Comparison of ENCODE assay signal across 15 cellular contexts in genomic region chr15:29676961-29677402, GRCh38.
DNase-seq lines count a peak whose midpoint lies in the region; ATAC-seq, FAIRE-seq and TF ChIP-seq lines count a peak whose summit lies in the region.
"Had no signal": no experiment of that assay in that cellular context is flagged by ENCODE, and none has a peak within 500 bp of the region (broad histone marks: within the 10 kb centered on the region; RNA-seq: fewer than 3 reads in every experiment).

No MANE protein-coding gene starts in this region.

- H3K4me2 ChIP-seq in mammary epithelial cell (ENCODE audit: insufficient read depth, low read depth, low read length) = no peak overlapping the region
- H3K4me2 ChIP-seq in astrocyte (ENCODE audit: low read length) = peak overlapping the region; percentile 71

- intact Hi-C loops in mammary epithelial cell (cut with micrococcal nuclease) (no loop called here), MCF 10A (cut with micrococcal nuclease) (no loop called here), left lung (cut with DNase I) (no loop called here)

- CTCF ChIA-PET in mammary epithelial cell (lab: Charles Lee; ENCODE audit: low non-redundant PET) (no interaction called here), MCF 10A (lab: Yijun Ruan, JAX) (interaction anchor here (0.6 to 1.2 kb wide), 2 partner anchors 8 to 100 kb away, joined by 4 to 7 read pairs; no protein-coding TSS in a partner anchor)

- H3K9ac ChIP-seq in mammary epithelial cell (ENCODE audit: insufficient read depth, low read length) (no peak overlapping the region), astrocyte (ENCODE audit: low read length) (peak overlapping the region; percentile 33)

- peak; percentile 17 for FAIRE-seq in astrocyte (lab: Jason Lieb, UNC)
- FAIRE-seq: keratinocyte had no signal

- WGBS in mammary epithelial cell (ENCODE audit: low coverage, missing lambda C conversion rate) = 48% methylated on average over 8 of the region's 8 CpGs

- no peaks in the 10 kb centered on the region for H4K20me1 ChIP-seq in mammary epithelial cell (ENCODE audit: insufficient read depth, low read length)
- H4K20me1 ChIP-seq in astrocyte (ENCODE audit: insufficient read depth, low read length) = no peaks in the 10 kb centered on the region

- H3K9me3 ChIP-seq in mammary epithelial cell (replicated peaks; ENCODE audit: insufficient read depth, low read length) (no peaks in the 10 kb centered on the region), astrocyte (ENCODE audit: insufficient read depth, low read depth, low read length) (no peaks in the 10 kb centered on the region), left lung (no peaks in the 10 kb centered on the region)

- no peaks in the 10 kb centered on the region for H3K36me3 ChIP-seq in mammary epithelial cell (ENCODE audit: insufficient read depth, low read length)
- no peaks in the 10 kb centered on the region for H3K36me3 ChIP-seq in astrocyte (ENCODE audit: insufficient read depth, low read length)
- H3K36me3 ChIP-seq in left lung = no peaks in the 10 kb centered on the region

- H3K9me3 Mint-ChIP-seq in MCF 10A (ENCODE audit: unreplicated experiment) (no peaks in the 10 kb centered on the region), astrocyte (ENCODE audit: unreplicated experiment) (peaks cover 3% of the 10 kb centered on the region)
- no peaks in the 10 kb centered on the region for H3K9me3 Mint-ChIP-seq in activated naive CD4-positive, alpha-beta T cell treated with anti-CD3 and anti-CD28 coated beads, Interleukin-2, amount 50 U/mL, for 72 hours

- DNase-seq in mammary epithelial cell (peak; percentile 34), MCF 10A (ENCODE audit: unreplicated experiment) (no peak), astrocyte (ENCODE audit: low read depth) (peak; percentile 71), iris pigment epithelial cell (ENCODE audit: low read depth) (peak; percentile 59), left lung (no peak), NCI-H82 treated with DMSO at 0.1 percent for 48 hours (lab: John Stamatoyannopoulos, UW; ENCODE audit: unreplicated experiment) (no peak), DMS153 treated with DMSO at 0.1 percent for 48 hours (lab: John Stamatoyannopoulos, UW; ENCODE audit: unreplicated experiment) (no peak)
- DNase-seq in activated naive CD4-positive, alpha-beta T cell treated with anti-CD3 and anti-CD28 coated beads, Interleukin-2, amount 50 U/mL, for 72 hours (ENCODE audit: low spot score in 2 of 2) = no peak
- DNase-seq: activated CD4-positive, alpha-beta T cell treated with anti-CD3 and anti-CD28 coated beads for 4 hours; cerebellar nuclear complex; NCI-H1048; NCI-H748 treated with DMSO at 0.1 percent for 48 hours; stimulated activated CD8-positive, alpha-beta memory T cell treated with anti-CD3 and anti-CD28 coated beads, Interleukin-4, amount 100 ng/mL, for 48 hours had no signal

- no peak overlapping the region for H2AFZ ChIP-seq in mammary epithelial cell (ENCODE audit: low read depth, low read length)
- H2AFZ ChIP-seq in astrocyte (ENCODE audit: low read depth, low read length) = no peak overlapping the region

- no peak for ATAC-seq in left lung
- ATAC-seq in activated naive CD4-positive, alpha-beta T cell treated with anti-CD3 and anti-CD28 coated beads, Interleukin-2, amount 50 U/mL, for 72 hours = no peak

- no peak for TF ChIP-seq CTCF in mammary epithelial cell (conservative IDR thresholded peaks at IDR 0.05 in 1 of 2, IDR thresholded peaks at IDR 0.05 in 1 of 2; ENCODE audit: extremely low read depth in 1 of 2, insufficient read depth in 1 of 2, low read depth in 1 of 2, low read length in 2 of 2)
- TF ChIP-seq CTCF in MCF 10A (IDR thresholded peaks at IDR 0.05; ENCODE audit: unreplicated experiment) = no peak
- no peak for TF ChIP-seq CTCF in astrocyte (IDR thresholded peaks at IDR 0.05; ENCODE audit: insufficient read depth, low read depth, low read length)
- TF ChIP-seq CTCF in left lung (IDR thresholded peaks at IDR 0.05) = no peak

- POLR2A ChIA-PET in MCF 10A (lab: Yijun Ruan, JAX) = no interaction called here

- peaks cover 12% of the 10 kb centered on the region for H3K4me1 ChIP-seq in mammary epithelial cell (ENCODE audit: insufficient read depth, low read length)
- H3K4me1 ChIP-seq in astrocyte (ENCODE audit: insufficient read depth, low read length) = peaks cover 33% of the 10 kb centered on the region
- no peaks in the 10 kb centered on the region for H3K4me1 ChIP-seq in left lung

- H3K27me3 Mint-ChIP-seq in MCF 10A (ENCODE audit: insufficient read depth, unreplicated experiment) = no peaks in the 10 kb centered on the region
- H3K27me3 Mint-ChIP-seq in astrocyte (ENCODE audit: low read depth, unreplicated experiment) = no peaks in the 10 kb centered on the region

- no peak overlapping the region for H3K27ac ChIP-seq in mammary epithelial cell (ENCODE audit: insufficient read depth, low read depth, low read length)
- peak overlapping the region; percentile 51 for H3K27ac ChIP-seq in astrocyte (ENCODE audit: low read depth, low read length)
- no peak overlapping the region for H3K27ac ChIP-seq in left lung
- H3K27ac ChIP-seq: HL-60 had no signal

- H3K4me1 Mint-ChIP-seq in MCF 10A (ENCODE audit: insufficient read depth, unreplicated experiment) = no peaks in the 10 kb centered on the region
- peaks cover 8% of the 10 kb centered on the region for H3K4me1 Mint-ChIP-seq in astrocyte (ENCODE audit: low read depth, unreplicated experiment)

- dilution Hi-C loops in mammary epithelial cell (cut with HindIII; ENCODE audit: low sequenced_read_pairs) = no loop called here

- in situ Hi-C loops in mammary epithelial cell (cut with MboI; ENCODE audit: low sequenced_read_pairs in 2 of 2) = no loop called here

- H3K4me3 ChIP-seq in mammary epithelial cell (replicated peaks in 1 of 3; ENCODE audit: insufficient read depth in 1 of 3, low read depth in 2 of 3, low read length in 3 of 3) (no peak overlapping the region), astrocyte (ENCODE audit: insufficient read depth, low read depth, low read length) (peak overlapping the region; percentile 7), left lung (no peak overlapping the region)

- H3K79me2 ChIP-seq in mammary epithelial cell (ENCODE audit: insufficient read depth, low read length) (no peaks in the 10 kb centered on the region), astrocyte (ENCODE audit: insufficient read depth, low read length) (peaks cover 2% of the 10 kb centered on the region)

- H3K4me3 Mint-ChIP-seq in MCF 10A (ENCODE audit: unreplicated experiment) (no peak overlapping the region), astrocyte (ENCODE audit: unreplicated experiment) (peak overlapping the region; percentile 71)

- no peaks in the 10 kb centered on the region for H3K27me3 ChIP-seq in mammary epithelial cell (ENCODE audit: insufficient read depth, low read length)
- no peaks in the 10 kb centered on the region for H3K27me3 ChIP-seq in astrocyte (ENCODE audit: insufficient read depth, low read length)
- peaks cover 0 to 29% of the 10 kb centered on the region in 2 donors for H3K27me3 ChIP-seq in left lung

- no TSS peak for BruUV-seq in mammary epithelial cell (replicated peaks; lab: Mats Ljungman, UMichigan)
- BruUV-seq in MCF 10A (replicated peaks; lab: Mats Ljungman, UMichigan) = no TSS peak

- H3K27ac Mint-ChIP-seq in MCF 10A (ENCODE audit: low read depth, unreplicated experiment) (no peak overlapping the region), astrocyte (ENCODE audit: unreplicated experiment) (no peak overlapping the region)
- no peak overlapping the region for H3K27ac Mint-ChIP-seq in activated naive CD4-positive, alpha-beta T cell treated with anti-CD3 and anti-CD28 coated beads, Interleukin-2, amount 50 U/mL, for 72 hours

- H3K36me3 Mint-ChIP-seq in MCF 10A (ENCODE audit: insufficient read depth, unreplicated experiment) (no peaks in the 10 kb centered on the region), astrocyte (ENCODE audit: low read depth, unreplicated experiment) (peaks cover 2% of the 10 kb centered on the region)
- H3K36me3 Mint-ChIP-seq in activated naive CD4-positive, alpha-beta T cell treated with anti-CD3 and anti-CD28 coated beads, Interleukin-2, amount 50 U/mL, for 72 hours = peaks cover 0 to 5% of the 10 kb centered on the region in 2 donors

Comparison
In these comparisons a context has a peak if more than half of its experiments do, and no peak if none do; other contexts are left out.
1. DNase-seq: peak in mammary epithelial cell (single experiment), astrocyte (single experiment) and iris pigment epithelial cell (single experiment); none in MCF 10A (single experiment), left lung (0 of 2), activated naive CD4-positive, alpha-beta T cell treated with anti-CD3 and anti-CD28 coated beads, Interleukin-2, amount 50 U/mL, for 72 hours (0 of 2), NCI-H82 treated with DMSO at 0.1 percent for 48 hours (single experiment) and DMS153 treated with DMSO at 0.1 percent for 48 hours (single experiment).